1 cellular context compared by ENCODE assay signal in genomic region chr15:99401971-99402732, GRCh38.
TF ChIP-seq lines count a peak whose summit lies in the region.

No MANE protein-coding gene starts in this region.

TF ChIP-seq in SK-N-SH, 30 proteins besides CTCF, POLR2A, EP300 and RAD21 (continued from another document):
- TF ChIP-seq REST (IDR thresholded peaks at IDR 0.05; ENCODE audit: low read depth, low read length) (no peak), MAX (IDR thresholded peaks at IDR 0.05; ENCODE audit: low read depth) (no peak; the same call in 1 of the 2 replicates), FOXM1 (IDR thresholded peaks at IDR 0.05; ENCODE audit: low read depth) (no peak)
